In genomic region chr12:57891639-57892228, GRCh38 we compare ENCODE assay signal across 15 cellular contexts. TPM values are rescaled to one million over a fixed set of nuclear protein-coding genes. Genes with fewer than 3 reads are reported as not detected.
DNase-seq lines count a peak whose midpoint lies in the region; ATAC-seq and TF ChIP-seq lines count a peak whose summit lies in the region.
"Had no signal": no experiment of that assay in that cellular context is flagged by ENCODE, and none has a peak within 500 bp of the region (broad histone marks: within the 10 kb centered on the region; RNA-seq: fewer than 3 reads in every experiment).

No MANE protein-coding gene starts in this region.

- WGBS in esophagus muscularis mucosa, result 90% methylated on average over 6 of the region's 6 CpGs
- WGBS in transverse colon (ENCODE audit: low coverage in 1 of 2), 2 donors, result 84 to 90% methylated on average over 6 of the region's 6 CpGs

- H3K27me3 Mint-ChIP-seq in neural progenitor cell (ENCODE audit: insufficient read depth, low read depth), result peaks cover 12% of the 10 kb centered on the region

- H3K27ac Mint-ChIP-seq in neural progenitor cell, result peak overlapping the region; percentile 3
- H3K27ac Mint-ChIP-seq: activated naive CD4-positive, alpha-beta T cell treated with anti-CD3 and anti-CD28 coated beads, Interleukin-2, amount 50 U/mL, for 72 hours; stimulated activated naive CD8-positive, alpha-beta T cell treated with anti-CD3 and anti-CD28 coated beads, Interleukin-15, amount 100 ng/mL, for 72 hours had no signal

- H3K27me3 ChIP-seq in adipocyte (replicated peaks; ENCODE audit: control insufficient read depth, insufficient read depth, low read length) (no peaks in the 10 kb centered on the region), esophagus muscularis mucosa (no peaks in the 10 kb centered on the region), neural progenitor cell (no peaks in the 10 kb centered on the region), transverse colon (no peaks in the 10 kb centered on the region), WERI-Rb-1 (ENCODE audit: insufficient read depth, low read depth, severe bottlenecking) (no peaks in the 10 kb centered on the region)

- no peaks in the 10 kb centered on the region for H3K36me3 Mint-ChIP-seq in neural progenitor cell
- H3K36me3 Mint-ChIP-seq: activated naive CD4-positive, alpha-beta T cell treated with anti-CD3 and anti-CD28 coated beads, Interleukin-2, amount 50 U/mL, for 72 hours had no signal

- H3K4me1 Mint-ChIP-seq in neural progenitor cell, result peaks cover 51% of the 10 kb centered on the region

- H2AFZ ChIP-seq in neural progenitor cell (replicated peaks), result no peak overlapping the region

- H3K4me1 ChIP-seq in adipocyte (ENCODE audit: control insufficient read depth, insufficient read depth, low read length) (peaks cover 81% of the 10 kb centered on the region), esophagus muscularis mucosa (peaks cover 86 to 99% (median 96%) of the 10 kb centered on the region in 4 donors), neural progenitor cell (peaks cover 52% of the 10 kb centered on the region), transverse colon (peaks cover 83 to 97% (median 88%) of the 10 kb centered on the region in 4 donors)

- H3K27ac ChIP-seq in esophagus muscularis mucosa (replicated peaks in 1 of 4) (peak overlapping the region; percentile 93 to 99 (median 96)), neural progenitor cell (no peak overlapping the region), transverse colon (peak overlapping the region; percentile 94 to 99 (median 96)), WERI-Rb-1 (no peak overlapping the region)
- H3K27ac ChIP-seq: KMS-11 had no signal

- TF ChIP-seq EP300 in esophagus muscularis mucosa (IDR thresholded peaks at IDR 0.05) (no peak), transverse colon (IDR thresholded peaks at IDR 0.05; ENCODE audit: low read depth) (no peak)

- no peaks in the 10 kb centered on the region for H3K36me3 ChIP-seq in adipocyte (ENCODE audit: control insufficient read depth, insufficient read depth, low read length, severe bottlenecking)
- H3K36me3 ChIP-seq in esophagus muscularis mucosa, result no peaks in the 10 kb centered on the region
- no peaks in the 10 kb centered on the region for H3K36me3 ChIP-seq in neural progenitor cell
- H3K36me3 ChIP-seq in transverse colon, result no peaks in the 10 kb centered on the region
- H3K36me3 ChIP-seq in WERI-Rb-1, result no peaks in the 10 kb centered on the region
- H3K36me3 ChIP-seq: HAP-1 had no signal

- no peaks in the 10 kb centered on the region for H3K79me2 ChIP-seq in neural progenitor cell (ENCODE audit: low read depth)

- H3K9ac ChIP-seq in adipocyte (ENCODE audit: low read length) (peak overlapping the region; percentile 36), neural progenitor cell (no peak overlapping the region)
- H3K9ac ChIP-seq: KMS-11 had no signal

- no peaks in the 10 kb centered on the region for H4K20me1 ChIP-seq in neural progenitor cell (ENCODE audit: low read depth)

- H3K4me3 ChIP-seq in adipocyte (ENCODE audit: low read length) (no peak overlapping the region), esophagus muscularis mucosa (no peak overlapping the region), neural progenitor cell (no peak overlapping the region), transverse colon (no peak overlapping the region), WERI-Rb-1 (ENCODE audit: low read depth, low read length) (no peak overlapping the region)
- H3K4me3 ChIP-seq: HAP-1 had no signal

- no peak for TF ChIP-seq POLR2A in esophagus muscularis mucosa (IDR thresholded peaks at IDR 0.05; ENCODE audit: low read depth)
- TF ChIP-seq POLR2A in transverse colon (IDR thresholded peaks at IDR 0.05), result no peak

- H3K4me3 Mint-ChIP-seq in neural progenitor cell, result no peak overlapping the region
- H3K4me3 Mint-ChIP-seq: stimulated activated naive CD8-positive, alpha-beta T cell treated with anti-CD3 and anti-CD28 coated beads, Interleukin-15, amount 100 ng/mL, for 72 hours had no signal

- peaks cover 29% of the 10 kb centered on the region for H3F3A ChIP-seq in neural progenitor cell (ENCODE audit: low read depth)

- in situ Hi-C loops in transverse colon (cut with MboI; ENCODE audit: low pct_ligation_motif_present in 1 of 4, low pct_unique_long_range_greater_than_20kb in 1 of 4, low sequenced_read_pairs in 3 of 4), result loop anchor here in 2 of 4 donors (5.0 to 10.0 kb wide), 2 partner anchors 44 to 47 kb away; partner anchors contain the start of gene CTDSP2 (in 2 of the 2)

- intact Hi-C loops in esophagus muscularis mucosa (cut with DNase I) (no loop called here), transverse colon (cut with DNase I; ENCODE audit: low total_unique reads) (no loop called here), head of caudate nucleus (cut with DNase I) (no loop called here)

- ATAC-seq in activated CD4-positive, CD25-positive, alpha-beta regulatory T cell treated with anti-CD3 and anti-CD28 coated beads, Interleukin-2, amount 50 U/mL, for 24 hours, result no peak
- ATAC-seq: activated naive CD4-positive, alpha-beta T cell treated with anti-CD3 and anti-CD28 coated beads, Interleukin-2, amount 50 U/mL, for 72 hours; stimulated activated naive CD8-positive, alpha-beta T cell treated with anti-CD3 and anti-CD28 coated beads, Interleukin-15, amount 100 ng/mL, for 72 hours had no signal

- no peak for TF ChIP-seq CTCF in esophagus muscularis mucosa (IDR thresholded peaks at IDR 0.05)
- no peak for TF ChIP-seq CTCF in neural progenitor cell (IDR thresholded peaks at IDR 0.05)
- TF ChIP-seq CTCF in transverse colon (IDR thresholded peaks at IDR 0.05), result no peak
- no peak for TF ChIP-seq CTCF in WERI-Rb-1 (IDR thresholded peaks at IDR 0.05; ENCODE audit: low read depth, low read length)

- H3K4me2 ChIP-seq in neural progenitor cell, result no peak overlapping the region

- DNase-seq in adipocyte (ENCODE audit: low read depth), result peak; percentile 43
- DNase-seq in esophagus muscularis mucosa (ENCODE audit: extremely low spot score), result no peak
- no peak for DNase-seq in neural progenitor cell (ENCODE audit: low spot score)
- DNase-seq in transverse colon, result no peak
- no peak for DNase-seq in WERI-Rb-1
- no peak for DNase-seq in head of caudate nucleus
- DNase-seq: activated CD4-positive, alpha-beta T cell treated with anti-CD3 and anti-CD28 coated beads for 4 hours; activated T-cell treated with anti-CD3 and anti-CD28 coated beads for 4 hours; cerebellar nuclear complex; NCI-H510A treated with DMSO at 0.1 percent for 48 hours; stimulated activated naive CD8-positive, alpha-beta T cell treated with anti-CD3 and anti-CD28 coated beads, Interleukin-15, amount 100 ng/mL, for 72 hours had no signal

- no peaks in the 10 kb centered on the region for H3K9me3 ChIP-seq in adipocyte (ENCODE audit: control insufficient read depth, low read length)
- H3K9me3 ChIP-seq in esophagus muscularis mucosa, result no peaks in the 10 kb centered on the region
- no peaks in the 10 kb centered on the region for H3K9me3 ChIP-seq in neural progenitor cell (ENCODE audit: low read depth)
- H3K9me3 ChIP-seq in transverse colon, result no peaks in the 10 kb centered on the region
- no peaks in the 10 kb centered on the region for H3K9me3 ChIP-seq in WERI-Rb-1 (ENCODE audit: severe bottlenecking)
- H3K9me3 ChIP-seq: HAP-1 had no signal

- peaks cover 3% of the 10 kb centered on the region for H3K9me3 Mint-ChIP-seq in neural progenitor cell
- H3K9me3 Mint-ChIP-seq: activated naive CD4-positive, alpha-beta T cell treated with anti-CD3 and anti-CD28 coated beads, Interleukin-2, amount 50 U/mL, for 72 hours; stimulated activated naive CD8-positive, alpha-beta T cell treated with anti-CD3 and anti-CD28 coated beads, Interleukin-15, amount 100 ng/mL, for 72 hours had no signal

RNA-seq across cellular contexts. Expression of gene CTDSP2, which starts 45.2 kb away (rescaled TPM):
- total RNA-seq in esophagus muscularis mucosa, result 100 to 1,000 TPM; 127 to 249 (median 196) TPM
- 43.6 and 73.2 TPM in 2 replicates for total RNA-seq in neural progenitor cell (ENCODE audit: low replicate concordance)
- total RNA-seq in transverse colon, result 100 to 1,000 TPM; 174 to 268 (median 231) TPM

RNA-seq across cellular contexts. Expression of gene ATP23, which starts 49.6 kb away (rescaled TPM):
- total RNA-seq in esophagus muscularis mucosa (10 to 100 TPM; 10.3 to 17.9 (median 14.8) TPM), neural progenitor cell (ENCODE audit: low replicate concordance) (6.3 and 11.4 TPM in 2 replicates), transverse colon (10 to 100 TPM in 3 of 4 donors, under 1 TPM in 1; 0.80 to 41.8 (median 24.5) TPM)

Comparison
In these comparisons a context has a peak if more than half of its experiments do, and no peak if none do; other contexts are left out.
1. H3K27ac ChIP-seq: peak in esophagus muscularis mucosa (4 of 4) and transverse colon (4 of 4); none in neural progenitor cell (single experiment) and WERI-Rb-1 (single experiment).